Comparison of ENCODE assay signal across 8 cellular contexts in genomic region chr14:61344437-61345143, GRCh38. TPM values are rescaled to one million over a fixed set of nuclear protein-coding genes. Genes with fewer than 3 reads are reported as not detected.
DNase-seq lines count a peak whose midpoint lies in the region; ATAC-seq and TF ChIP-seq lines count a peak whose summit lies in the region.

No MANE protein-coding gene starts in this region.

- H3K9me2 ChIP-seq in OCI-LY7 (ENCODE audit: insufficient read depth, low read length) = no peaks in the 10 kb centered on the region

- H3K23ac ChIP-seq in trophoblast cell (ENCODE audit: low read length) = no peak overlapping the region

- CTCF ChIA-PET in CD8-positive, alpha-beta T cell (lab: Charles Lee) = interaction anchor here (0.8 to 1.7 kb wide), 12 partner anchors 12 to 107 kb away, joined by 3 to 5 read pairs (median 3); partner anchors contain the start of genes PRKCH and TMEM30B
- CTCF ChIA-PET in OCI-LY7 (lab: Charles Lee; ENCODE audit: unreplicated experiment) = no interaction called here

- H3K9ac ChIP-seq in trophoblast cell (ENCODE audit: low read length) = no peak overlapping the region

- H4K8ac ChIP-seq in trophoblast cell (ENCODE audit: low read depth, low read length) = no peak overlapping the region

- no peak overlapping the region for H2AK5ac ChIP-seq in trophoblast cell (ENCODE audit: low read length)

- H3K27me3 ChIP-seq in CD8-positive, alpha-beta T cell (ENCODE audit: insufficient read depth, low read length) = no peaks in the 10 kb centered on the region
- no peaks in the 10 kb centered on the region for H3K27me3 ChIP-seq in trophoblast cell (ENCODE audit: insufficient read depth, low read length)
- H3K27me3 ChIP-seq in ovary = no peaks in the 10 kb centered on the region

- H3K79me2 ChIP-seq in trophoblast cell (ENCODE audit: control insufficient read depth, insufficient read depth, low read length, poor library complexity) = peaks cover 20% of the 10 kb centered on the region
- H3K79me2 ChIP-seq in OCI-LY7 (ENCODE audit: insufficient read depth, low read depth, low read length) = no peaks in the 10 kb centered on the region

- no peaks in the 10 kb centered on the region for H3K36me3 ChIP-seq in CD8-positive, alpha-beta T cell (ENCODE audit: insufficient read depth, low read length)
- H3K36me3 ChIP-seq in trophoblast cell (ENCODE audit: control insufficient read depth in 1 of 2, insufficient read depth in 2 of 2, low read length in 2 of 2) (peaks cover 0 to 2% of the 10 kb centered on the region in 2 experiments), OCI-LY7 (ENCODE audit: insufficient read depth, low read length) (no peaks in the 10 kb centered on the region), ovary (no peaks in the 10 kb centered on the region)

- no peak overlapping the region for H2BK5ac ChIP-seq in trophoblast cell (ENCODE audit: low read depth, low read length, poor library complexity)

- peaks cover 36% of the 10 kb centered on the region for H3K36me3 Mint-ChIP-seq in CD8-positive, alpha-beta T cell

- no peak overlapping the region for H2BK12ac ChIP-seq in trophoblast cell (ENCODE audit: low read length)

- TF ChIP-seq EP300 in ovary (IDR thresholded peaks at IDR 0.05) = no peak

- no peaks in the 10 kb centered on the region for H3K27me3 Mint-ChIP-seq in CD8-positive, alpha-beta T cell (ENCODE audit: low read depth)

- TF ChIP-seq CTCF in CD8-positive, alpha-beta T cell (IDR thresholded peaks at IDR 0.05) = no peak
- no peak for TF ChIP-seq CTCF in coronary artery (IDR thresholded peaks at IDR 0.05)
- no peak for TF ChIP-seq CTCF in OCI-LY7 (conservative IDR thresholded peaks at IDR 0.05; ENCODE audit: low read length)
- no peak for TF ChIP-seq CTCF in ovary (IDR thresholded peaks at IDR 0.05)

- no peaks in the 10 kb centered on the region for H4K20me1 ChIP-seq in OCI-LY7 (ENCODE audit: insufficient read depth, low read length)

- no peak overlapping the region for H3K18ac ChIP-seq in trophoblast cell (ENCODE audit: low read length)

- peaks cover 10% of the 10 kb centered on the region for H3K79me1 ChIP-seq in trophoblast cell (ENCODE audit: low read length)

- H3K14ac ChIP-seq in trophoblast cell (ENCODE audit: low read length) = no peak overlapping the region

- H3K4me3 Mint-ChIP-seq in CD8-positive, alpha-beta T cell = peak overlapping the region; percentile 83

- H2AFZ ChIP-seq in trophoblast cell (ENCODE audit: insufficient read depth, low read length, poor library complexity) = no peak overlapping the region
- H2AFZ ChIP-seq in OCI-LY7 (ENCODE audit: low read length) = no peak overlapping the region

- H3K9me3 ChIP-seq in CD8-positive, alpha-beta T cell (ENCODE audit: low read length) = no peaks in the 10 kb centered on the region
- H3K9me3 ChIP-seq in trophoblast cell (ENCODE audit: insufficient read depth, low read depth, low read length) = no peaks in the 10 kb centered on the region
- no peaks in the 10 kb centered on the region for H3K9me3 ChIP-seq in OCI-LY7 (ENCODE audit: low read length)
- H3K9me3 ChIP-seq in ovary = no peaks in the 10 kb centered on the region

- no peak overlapping the region for H4K12ac ChIP-seq in trophoblast cell (ENCODE audit: low read depth, low read length)

- no peak for ATAC-seq in CD8-positive, alpha-beta T cell
- no peak for ATAC-seq in GM21390 (IDR thresholded peaks at IDR 0.05; ENCODE audit: unreplicated experiment)

- no CpG with 5 or more reads among the region's 7 CpGs for WGBS in trophoblast cell (ENCODE audit: extremely low coverage, insufficient coverage, insufficient read length)
- 55 to 69% (median 67%) methylated on average over 7 of the region's 7 CpGs for WGBS in ovary, 3 donors

- H3K4me3 ChIP-seq in CD8-positive, alpha-beta T cell (ENCODE audit: low read depth, low read length) = peak overlapping the region; percentile 27
- H3K4me3 ChIP-seq in coronary artery = peak overlapping the region; percentile 13
- no peak overlapping the region for H3K4me3 ChIP-seq in trophoblast cell (ENCODE audit: low read depth, low read length)
- no peak overlapping the region for H3K4me3 ChIP-seq in OCI-LY7 (ENCODE audit: low read depth, low read length, poor library complexity, severe bottlenecking)
- no peak overlapping the region for H3K4me3 ChIP-seq in ovary

- H2BK120ac ChIP-seq in trophoblast cell (ENCODE audit: insufficient read depth, low read length, poor library complexity) = no peak overlapping the region

- peak overlapping the region; percentile 65 for H3K4ac ChIP-seq in trophoblast cell (ENCODE audit: low read depth, low read length)

- H4K91ac ChIP-seq in trophoblast cell (ENCODE audit: low read depth, low read length) = no peak overlapping the region

- BruUV-seq in OCI-LY7 (replicated peaks; lab: Mats Ljungman, UMichigan) = no TSS peak

- POLR2A ChIA-PET in CD8-positive, alpha-beta T cell (lab: Charles Lee) = interaction anchor here (0.8 to 5.3 kb wide), 11 partner anchors 10 to 108 kb away, joined by 3 to 38 read pairs (median 4); partner anchors contain the start of gene PRKCH
- POLR2A ChIA-PET in OCI-LY7 (lab: Charles Lee) = no interaction called here

- peak overlapping the region; percentile 99 for H3K27ac Mint-ChIP-seq in CD8-positive, alpha-beta T cell

- H3K27ac ChIP-seq in CD8-positive, alpha-beta T cell (ENCODE audit: low read depth, low read length) = peak overlapping the region; percentile 39
- peak overlapping the region; percentile 16 to 77 for H3K27ac ChIP-seq in coronary artery
- H3K27ac ChIP-seq in trophoblast cell (ENCODE audit: low read depth, low read length) = no peak overlapping the region
- H3K27ac ChIP-seq in OCI-LY7 (ENCODE audit: low read depth, low read length, poor library complexity, severe bottlenecking) = no peak overlapping the region
- no peak overlapping the region for H3K27ac ChIP-seq in ovary

- no peaks in the 10 kb centered on the region for H3K9me3 Mint-ChIP-seq in CD8-positive, alpha-beta T cell

- intact Hi-C loops in CD8-positive, alpha-beta T cell (cut with DNase I, micrococcal nuclease) = loop anchor here in 1 of 2 experiments (5.0 kb wide), 1 partner anchor 353 kb away; the partner anchor contains the start of gene HIF1A
- intact Hi-C loops in OCI-LY7 (cut with micrococcal nuclease; ENCODE audit: unreplicated experiment) = no loop called here
- intact Hi-C loops in ovary (cut with DNase I) = no loop called here

- H3K4me2 ChIP-seq in trophoblast cell (ENCODE audit: low read length) = no peak overlapping the region
- no peak overlapping the region for H3K4me2 ChIP-seq in OCI-LY7 (ENCODE audit: low read length)

- DNase-seq in CD8-positive, alpha-beta T cell = peak in 1 of 7 experiments; percentile 37
- DNase-seq in Kasumi-1 (lab: John Stamatoyannopoulos, UW) = peak; percentile 20 to 25
- DNase-seq in coronary artery (ENCODE audit: low spot score) = no peak
- DNase-seq in trophoblast cell = no peak
- no peak for DNase-seq in OCI-LY7 (ENCODE audit: low spot score)
- no peak for DNase-seq in ovary
- no peak for DNase-seq in NCI-H1930 (lab: John Stamatoyannopoulos, UW)

- H3K4me1 Mint-ChIP-seq in CD8-positive, alpha-beta T cell (ENCODE audit: low read depth) = peaks cover 98% of the 10 kb centered on the region

- no peak for TF ChIP-seq POLR2A in ovary (IDR thresholded peaks at IDR 0.05)

- H3K4me1 ChIP-seq in CD8-positive, alpha-beta T cell (ENCODE audit: insufficient read depth, low read length) = peaks cover 99% of the 10 kb centered on the region
- H3K4me1 ChIP-seq in trophoblast cell (ENCODE audit: control insufficient read depth in 1 of 2, insufficient read depth in 2 of 2, low read length in 2 of 2) = peaks cover 20 to 35% of the 10 kb centered on the region in 2 experiments
- no peaks in the 10 kb centered on the region for H3K4me1 ChIP-seq in OCI-LY7 (ENCODE audit: insufficient read depth, low read length, poor library complexity, severe bottlenecking)
- H3K4me1 ChIP-seq in ovary (ENCODE audit: insufficient read depth) = no peaks in the 10 kb centered on the region

RNA-seq across cellular contexts. Expression of gene PRKCH, which starts 23.2 kb away (rescaled TPM):
- total RNA-seq in CD8-positive, alpha-beta T cell = 100 to 1,000 TPM; 429 to 433 TPM
- polyA plus RNA-seq in trophoblast cell (2013) = 145 and 158 TPM in 2 replicates
- 0.72 and 0.85 TPM in 2 replicates for total RNA-seq in OCI-LY7 (2014; rRNA removed; shearing (Covaris generic))
- total RNA-seq in OCI-LY7 (2022) = 0.42 and 2.3 TPM in 2 replicates
- total RNA-seq in ovary = 10 to 100 TPM in 5 of 7 donors, 1 to 10 TPM in 2; 8.4 to 47.6 (median 15.9) TPM
- polyA plus RNA-seq in ovary = 10 to 100 TPM; 11.4 to 32.5 TPM

Comparison
In these comparisons a context has a peak if more than half of its experiments do, and no peak if none do; other contexts are left out.
1. DNase-seq: peak in Kasumi-1 (2 of 2); none in coronary artery (single experiment), trophoblast cell (0 of 2), OCI-LY7 (single experiment), ovary (0 of 5) and NCI-H1930 (0 of 2).
2. H3K27ac ChIP-seq: peak in CD8-positive, alpha-beta T cell (single experiment) and coronary artery (2 of 2); none in trophoblast cell (single experiment), OCI-LY7 (single experiment) and ovary (0 of 2).
3. H3K4me3 ChIP-seq: peak in CD8-positive, alpha-beta T cell (single experiment) and coronary artery (single experiment); none in trophoblast cell (single experiment), OCI-LY7 (single experiment) and ovary (single experiment).
4. RNA of gene PRKCH, which starts 23.2 kb away (total RNA-seq): 429 to 433 TPM in CD8-positive, alpha-beta T cell; 8.4 to 47.6 TPM in ovary and 0.42 to 2.3 TPM in OCI-LY7; every median in the first group is over 4 times any median in the second.